1 cellular context compared by ENCODE assay signal in the genomic region with DNA sequence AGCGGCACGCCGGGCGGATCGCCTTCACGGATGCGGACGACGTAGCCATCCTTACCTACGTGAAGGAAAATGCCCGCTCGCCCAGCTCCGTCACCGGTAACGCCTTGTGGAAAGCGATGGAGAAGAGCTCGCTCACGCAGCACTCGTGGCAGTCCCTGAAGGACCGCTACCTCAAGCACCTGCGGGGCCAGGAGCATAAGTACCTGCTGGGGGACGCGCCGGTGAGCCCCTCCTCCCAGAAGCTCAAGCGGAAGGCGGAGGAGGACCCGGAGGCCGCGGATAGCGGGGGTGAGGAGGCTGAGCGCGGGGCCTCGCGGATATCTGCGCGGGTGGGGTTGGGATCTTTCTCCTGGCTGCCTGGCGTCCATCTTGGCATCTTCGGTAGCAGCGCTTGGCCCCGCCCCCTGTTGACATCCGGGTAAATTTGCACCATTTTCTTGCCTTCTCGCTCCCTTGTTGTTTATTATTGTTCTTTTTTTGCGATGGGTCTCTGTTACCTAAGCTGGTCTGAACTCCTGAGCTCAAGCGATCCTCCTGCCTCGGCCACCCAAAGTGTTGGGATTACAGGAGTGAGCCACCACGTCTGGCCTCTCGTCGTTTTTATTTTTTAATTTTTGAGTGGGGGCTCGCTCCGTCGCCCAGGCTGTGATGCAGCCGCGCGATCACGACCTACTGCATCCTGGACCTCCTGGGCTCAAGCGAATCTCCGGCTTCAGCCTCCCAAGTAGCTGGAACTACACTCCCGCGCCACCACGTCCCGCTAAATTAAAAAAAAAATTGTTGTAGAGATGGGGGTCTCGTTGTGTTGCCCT.
TF ChIP-seq lines count a peak whose summit lies in the region.

No MANE protein-coding gene starts in this region.

TF ChIP-seq in HepG2, 621 proteins besides CTCF, POLR2A, EP300 and RAD21 (continued from another document and continues in another):
- TF ChIP-seq, protein P1, sequence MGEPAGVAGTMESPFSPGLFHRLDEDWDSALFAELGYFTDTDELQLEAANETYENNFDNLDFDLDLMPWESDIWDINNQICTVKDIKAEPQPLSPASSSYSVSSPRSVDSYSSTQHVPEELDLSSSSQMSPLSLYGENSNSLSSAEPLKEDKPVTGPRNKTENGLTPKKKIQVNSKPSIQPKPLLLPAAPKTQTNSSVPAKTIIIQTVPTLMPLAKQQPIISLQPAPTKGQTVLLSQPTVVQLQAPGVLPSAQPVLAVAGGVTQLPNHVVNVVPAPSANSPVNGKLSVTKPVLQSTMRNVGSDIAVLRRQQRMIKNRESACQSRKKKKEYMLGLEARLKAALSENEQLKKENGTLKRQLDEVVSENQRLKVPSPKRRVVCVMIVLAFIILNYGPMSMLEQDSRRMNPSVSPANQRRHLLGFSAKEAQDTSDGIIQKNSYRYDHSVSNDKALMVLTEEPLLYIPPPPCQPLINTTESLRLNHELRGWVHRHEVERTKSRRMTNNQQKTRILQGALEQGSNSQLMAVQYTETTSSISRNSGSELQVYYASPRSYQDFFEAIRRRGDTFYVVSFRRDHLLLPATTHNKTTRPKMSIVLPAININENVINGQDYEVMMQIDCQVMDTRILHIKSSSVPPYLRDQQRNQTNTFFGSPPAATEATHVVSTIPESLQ (CRISPR knock-in tag; conservative IDR thresholded peaks at IDR 0.05), result no peak
- no peak for TF ChIP-seq ZFYVE20 (CRISPR knock-in tag; IDR thresholded peaks at IDR 0.05; ENCODE audit: borderline replicate concordance, low read depth)
- no peak for TF ChIP-seq THYN1 (CRISPR knock-in tag; IDR thresholded peaks at IDR 0.05; ENCODE audit: borderline replicate concordance, low read depth)
- TF ChIP-seq, protein P2, sequence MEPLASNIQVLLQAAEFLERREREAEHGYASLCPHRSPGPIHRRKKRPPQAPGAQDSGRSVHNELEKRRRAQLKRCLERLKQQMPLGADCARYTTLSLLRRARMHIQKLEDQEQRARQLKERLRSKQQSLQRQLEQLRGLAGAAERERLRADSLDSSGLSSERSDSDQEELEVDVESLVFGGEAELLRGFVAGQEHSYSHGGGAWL (CRISPR knock-in tag; IDR thresholded peaks at IDR 0.05), result no peak
- no peak for TF ChIP-seq THAP11 (CRISPR knock-in tag; IDR thresholded peaks at IDR 0.05)
- no peak for TF ChIP-seq ZNF33B (CRISPR knock-in tag; IDR thresholded peaks at IDR 0.05)
- TF ChIP-seq, protein P3, sequence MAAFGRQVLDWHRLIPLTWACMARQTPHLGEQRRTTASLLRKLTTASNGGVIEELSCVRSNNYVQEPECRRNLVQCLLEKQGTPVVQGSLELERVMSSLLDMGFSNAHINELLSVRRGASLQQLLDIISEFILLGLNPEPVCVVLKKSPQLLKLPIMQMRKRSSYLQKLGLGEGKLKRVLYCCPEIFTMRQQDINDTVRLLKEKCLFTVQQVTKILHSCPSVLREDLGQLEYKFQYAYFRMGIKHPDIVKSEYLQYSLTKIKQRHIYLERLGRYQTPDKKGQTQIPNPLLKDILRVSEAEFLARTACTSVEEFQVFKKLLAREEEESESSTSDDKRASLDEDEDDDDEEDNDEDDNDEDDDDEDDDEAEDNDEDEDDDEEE (CRISPR knock-in tag; IDR thresholded peaks at IDR 0.05), result 0 out of 2 replicates have a peak, but pooled peaks have one; percentile 12
- peak; percentile 71; the same call in 1 of the 2 replicates for TF ChIP-seq ZC3H13 (CRISPR knock-in tag; IDR thresholded peaks at IDR 0.05)
- TF ChIP-seq ZFY (CRISPR knock-in tag; IDR thresholded peaks at IDR 0.05), result no peak; the same call in 1 of the 2 replicates
- TF ChIP-seq EZH2 (conservative IDR thresholded peaks at IDR 0.05; ENCODE audit: low read depth, low read length), result no peak
- TF ChIP-seq NONO (IDR thresholded peaks at IDR 0.05), result no peak
- TF ChIP-seq NONO (CRISPR knock-in tag; conservative IDR thresholded peaks at IDR 0.05), result no peak; the same call in 1 of the 2 replicates
- peak; percentile 67; the same call in 1 of the 2 replicates for TF ChIP-seq NFRKB (IDR thresholded peaks at IDR 0.05)
- TF ChIP-seq, protein P4, sequence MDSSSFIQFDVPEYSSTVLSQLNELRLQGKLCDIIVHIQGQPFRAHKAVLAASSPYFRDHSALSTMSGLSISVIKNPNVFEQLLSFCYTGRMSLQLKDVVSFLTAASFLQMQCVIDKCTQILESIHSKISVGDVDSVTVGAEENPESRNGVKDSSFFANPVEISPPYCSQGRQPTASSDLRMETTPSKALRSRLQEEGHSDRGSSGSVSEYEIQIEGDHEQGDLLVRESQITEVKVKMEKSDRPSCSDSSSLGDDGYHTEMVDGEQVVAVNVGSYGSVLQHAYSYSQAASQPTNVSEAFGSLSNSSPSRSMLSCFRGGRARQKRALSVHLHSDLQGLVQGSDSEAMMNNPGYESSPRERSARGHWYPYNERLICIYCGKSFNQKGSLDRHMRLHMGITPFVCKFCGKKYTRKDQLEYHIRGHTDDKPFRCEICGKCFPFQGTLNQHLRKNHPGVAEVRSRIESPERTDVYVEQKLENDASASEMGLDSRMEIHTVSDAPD (CRISPR knock-in tag; IDR thresholded peaks at IDR 0.05), result no peak
- TF ChIP-seq, protein P5, sequence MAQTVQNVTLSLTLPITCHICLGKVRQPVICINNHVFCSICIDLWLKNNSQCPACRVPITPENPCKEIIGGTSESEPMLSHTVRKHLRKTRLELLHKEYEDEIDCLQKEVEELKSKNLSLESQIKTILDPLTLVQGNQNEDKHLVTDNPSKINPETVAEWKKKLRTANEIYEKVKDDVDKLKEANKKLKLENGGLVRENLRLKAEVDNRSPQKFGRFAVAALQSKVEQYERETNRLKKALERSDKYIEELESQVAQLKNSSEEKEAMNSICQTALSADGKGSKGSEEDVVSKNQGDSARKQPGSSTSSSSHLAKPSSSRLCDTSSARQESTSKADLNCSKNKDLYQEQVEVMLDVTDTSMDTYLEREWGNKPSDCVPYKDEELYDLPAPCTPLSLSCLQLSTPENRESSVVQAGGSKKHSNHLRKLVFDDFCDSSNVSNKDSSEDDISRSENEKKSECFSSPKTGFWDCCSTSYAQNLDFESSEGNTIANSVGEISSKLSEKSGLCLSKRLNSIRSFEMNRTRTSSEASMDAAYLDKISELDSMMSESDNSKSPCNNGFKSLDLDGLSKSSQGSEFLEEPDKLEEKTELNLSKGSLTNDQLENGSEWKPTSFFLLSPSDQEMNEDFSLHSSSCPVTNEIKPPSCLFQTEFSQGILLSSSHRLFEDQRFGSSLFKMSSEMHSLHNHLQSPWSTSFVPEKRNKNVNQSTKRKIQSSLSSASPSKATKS (CRISPR knock-in tag; IDR thresholded peaks at IDR 0.05), result no peak
- TF ChIP-seq ZNF660 (CRISPR knock-in tag; IDR thresholded peaks at IDR 0.05; ENCODE audit: borderline replicate concordance, low read depth), result no peak
- TF ChIP-seq, protein P6, sequence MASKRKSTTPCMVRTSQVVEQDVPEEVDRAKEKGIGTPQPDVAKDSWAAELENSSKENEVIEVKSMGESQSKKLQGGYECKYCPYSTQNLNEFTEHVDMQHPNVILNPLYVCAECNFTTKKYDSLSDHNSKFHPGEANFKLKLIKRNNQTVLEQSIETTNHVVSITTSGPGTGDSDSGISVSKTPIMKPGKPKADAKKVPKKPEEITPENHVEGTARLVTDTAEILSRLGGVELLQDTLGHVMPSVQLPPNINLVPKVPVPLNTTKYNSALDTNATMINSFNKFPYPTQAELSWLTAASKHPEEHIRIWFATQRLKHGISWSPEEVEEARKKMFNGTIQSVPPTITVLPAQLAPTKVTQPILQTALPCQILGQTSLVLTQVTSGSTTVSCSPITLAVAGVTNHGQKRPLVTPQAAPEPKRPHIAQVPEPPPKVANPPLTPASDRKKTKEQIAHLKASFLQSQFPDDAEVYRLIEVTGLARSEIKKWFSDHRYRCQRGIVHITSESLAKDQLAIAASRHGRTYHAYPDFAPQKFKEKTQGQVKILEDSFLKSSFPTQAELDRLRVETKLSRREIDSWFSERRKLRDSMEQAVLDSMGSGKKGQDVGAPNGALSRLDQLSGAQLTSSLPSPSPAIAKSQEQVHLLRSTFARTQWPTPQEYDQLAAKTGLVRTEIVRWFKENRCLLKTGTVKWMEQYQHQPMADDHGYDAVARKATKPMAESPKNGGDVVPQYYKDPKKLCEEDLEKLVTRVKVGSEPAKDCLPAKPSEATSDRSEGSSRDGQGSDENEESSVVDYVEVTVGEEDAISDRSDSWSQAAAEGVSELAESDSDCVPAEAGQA (IDR thresholded peaks at IDR 0.05; ENCODE audit: low read depth), result no peak
- TF ChIP-seq, protein P6 (CRISPR knock-in tag; IDR thresholded peaks at IDR 0.05; ENCODE audit: borderline replicate concordance), result no peak
- TF ChIP-seq ZSCAN22 (CRISPR knock-in tag; IDR thresholded peaks at IDR 0.05), result no peak
- TF ChIP-seq KMT2A (CRISPR knock-in tag; IDR thresholded peaks at IDR 0.05), result no peak; the same call in none of the 2 replicates
- TF ChIP-seq ZNF205 (CRISPR knock-in tag; IDR thresholded peaks at IDR 0.05), result no peak; the same call in 1 of the 2 replicates
- TF ChIP-seq ZNF333 (CRISPR knock-in tag; IDR thresholded peaks at IDR 0.05; ENCODE audit: borderline replicate concordance), result no peak
- TF ChIP-seq KLF6 (CRISPR knock-in tag; IDR thresholded peaks at IDR 0.05), result peak; percentile 22; the same call in 1 of the 2 replicates
- no peak for TF ChIP-seq ZNF136 (CRISPR knock-in tag; IDR thresholded peaks at IDR 0.05; ENCODE audit: low read depth)
- no peak for TF ChIP-seq HOXA5 (CRISPR knock-in tag; IDR thresholded peaks at IDR 0.05)
- TF ChIP-seq ZNF253 (CRISPR knock-in tag; IDR thresholded peaks at IDR 0.05; ENCODE audit: borderline replicate concordance), result no peak
- no peak for TF ChIP-seq ZNF720 (CRISPR knock-in tag; IDR thresholded peaks at IDR 0.05)
- TF ChIP-seq ZNF816 (CRISPR knock-in tag; IDR thresholded peaks at IDR 0.05; ENCODE audit: borderline replicate concordance), result no peak
- TF ChIP-seq ZNF382 (CRISPR knock-in tag; IDR thresholded peaks at IDR 0.05; ENCODE audit: borderline replicate concordance), result no peak
- TF ChIP-seq, protein P7, sequence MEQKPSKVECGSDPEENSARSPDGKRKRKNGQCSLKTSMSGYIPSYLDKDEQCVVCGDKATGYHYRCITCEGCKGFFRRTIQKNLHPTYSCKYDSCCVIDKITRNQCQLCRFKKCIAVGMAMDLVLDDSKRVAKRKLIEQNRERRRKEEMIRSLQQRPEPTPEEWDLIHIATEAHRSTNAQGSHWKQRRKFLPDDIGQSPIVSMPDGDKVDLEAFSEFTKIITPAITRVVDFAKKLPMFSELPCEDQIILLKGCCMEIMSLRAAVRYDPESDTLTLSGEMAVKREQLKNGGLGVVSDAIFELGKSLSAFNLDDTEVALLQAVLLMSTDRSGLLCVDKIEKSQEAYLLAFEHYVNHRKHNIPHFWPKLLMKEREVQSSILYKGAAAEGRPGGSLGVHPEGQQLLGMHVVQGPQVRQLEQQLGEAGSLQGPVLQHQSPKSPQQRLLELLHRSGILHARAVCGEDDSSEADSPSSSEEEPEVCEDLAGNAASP (CRISPR knock-in tag; IDR thresholded peaks at IDR 0.05; ENCODE audit: borderline replicate concordance), result no peak
- no peak for TF ChIP-seq ADNP (CRISPR knock-in tag; IDR thresholded peaks at IDR 0.05)
- TF ChIP-seq, protein P8, sequence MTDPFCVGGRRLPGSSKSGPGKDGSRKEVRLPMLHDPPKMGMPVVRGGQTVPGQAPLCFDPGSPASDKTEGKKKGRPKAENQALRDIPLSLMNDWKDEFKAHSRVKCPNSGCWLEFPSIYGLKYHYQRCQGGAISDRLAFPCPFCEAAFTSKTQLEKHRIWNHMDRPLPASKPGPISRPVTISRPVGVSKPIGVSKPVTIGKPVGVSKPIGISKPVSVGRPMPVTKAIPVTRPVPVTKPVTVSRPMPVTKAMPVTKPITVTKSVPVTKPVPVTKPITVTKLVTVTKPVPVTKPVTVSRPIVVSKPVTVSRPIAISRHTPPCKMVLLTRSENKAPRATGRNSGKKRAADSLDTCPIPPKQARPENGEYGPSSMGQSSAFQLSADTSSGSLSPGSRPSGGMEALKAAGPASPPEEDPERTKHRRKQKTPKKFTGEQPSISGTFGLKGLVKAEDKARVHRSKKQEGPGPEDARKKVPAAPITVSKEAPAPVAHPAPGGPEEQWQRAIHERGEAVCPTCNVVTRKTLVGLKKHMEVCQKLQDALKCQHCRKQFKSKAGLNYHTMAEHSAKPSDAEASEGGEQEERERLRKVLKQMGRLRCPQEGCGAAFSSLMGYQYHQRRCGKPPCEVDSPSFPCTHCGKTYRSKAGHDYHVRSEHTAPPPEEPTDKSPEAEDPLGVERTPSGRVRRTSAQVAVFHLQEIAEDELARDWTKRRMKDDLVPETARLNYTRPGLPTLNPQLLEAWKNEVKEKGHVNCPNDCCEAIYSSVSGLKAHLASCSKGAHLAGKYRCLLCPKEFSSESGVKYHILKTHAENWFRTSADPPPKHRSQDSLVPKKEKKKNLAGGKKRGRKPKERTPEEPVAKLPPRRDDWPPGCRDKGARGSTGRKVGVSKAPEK (CRISPR knock-in tag; IDR thresholded peaks at IDR 0.05; ENCODE audit: borderline replicate concordance), result no peak
- no peak for TF ChIP-seq PHB2 (IDR thresholded peaks at IDR 0.05; ENCODE audit: partially characterized antibody)
- TF ChIP-seq, protein P9, sequence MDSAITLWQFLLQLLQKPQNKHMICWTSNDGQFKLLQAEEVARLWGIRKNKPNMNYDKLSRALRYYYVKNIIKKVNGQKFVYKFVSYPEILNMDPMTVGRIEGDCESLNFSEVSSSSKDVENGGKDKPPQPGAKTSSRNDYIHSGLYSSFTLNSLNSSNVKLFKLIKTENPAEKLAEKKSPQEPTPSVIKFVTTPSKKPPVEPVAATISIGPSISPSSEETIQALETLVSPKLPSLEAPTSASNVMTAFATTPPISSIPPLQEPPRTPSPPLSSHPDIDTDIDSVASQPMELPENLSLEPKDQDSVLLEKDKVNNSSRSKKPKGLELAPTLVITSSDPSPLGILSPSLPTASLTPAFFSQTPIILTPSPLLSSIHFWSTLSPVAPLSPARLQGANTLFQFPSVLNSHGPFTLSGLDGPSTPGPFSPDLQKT (CRISPR knock-in tag; IDR thresholded peaks at IDR 0.05; ENCODE audit: borderline replicate concordance), result no peak
- TF ChIP-seq SP140L (CRISPR knock-in tag; IDR thresholded peaks at IDR 0.05; ENCODE audit: borderline replicate concordance), result no peak
